In the genomic region with DNA sequence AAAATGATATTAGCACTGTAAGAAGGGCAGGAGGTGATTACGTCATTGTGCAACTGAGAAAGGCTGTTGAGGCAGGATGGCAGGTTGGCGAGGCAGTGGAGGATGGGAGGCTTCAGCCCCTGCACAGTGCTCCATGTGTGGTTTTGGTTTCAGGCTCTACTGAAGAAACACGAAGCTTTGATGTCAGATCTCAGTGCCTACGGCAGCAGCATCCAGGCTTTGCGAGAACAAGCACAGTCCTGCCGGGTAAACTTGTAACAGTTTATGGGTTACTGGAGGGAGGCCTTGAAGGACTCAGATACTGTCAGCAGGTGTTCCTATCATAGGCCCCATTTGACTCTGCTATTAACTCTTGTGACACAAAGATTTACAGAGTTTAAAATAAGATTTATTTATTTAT, we compare ENCODE assay signal across 11 cellular contexts. TPM values are rescaled to one million over a fixed set of nuclear protein-coding genes. Genes with fewer than 3 reads are reported as not detected.
DNase-seq lines count a peak whose midpoint lies in the region; ATAC-seq and TF ChIP-seq lines count a peak whose summit lies in the region.
"Had no signal": no experiment of that assay in that cellular context is flagged by ENCODE, and none has a peak within 500 bp of the region (broad histone marks: within the 10 kb centered on the region; RNA-seq: fewer than 3 reads in every experiment).

No MANE protein-coding gene starts in this region.

- TF ChIP-seq CTCF in HEK293 (tag by site-specific recombination; IDR thresholded peaks at IDR 0.05), result no peak

- H3K4me1 ChIP-seq in HEK293 (ENCODE audit: control insufficient read depth, insufficient read depth, low read length), result no peaks in the 10 kb centered on the region
- H3K4me1 ChIP-seq: gastrocnemius medialis had no signal

- no peak overlapping the region for H3K4me3 ChIP-seq in HEK293 (ENCODE audit: low read depth, low read length)
- H3K4me3 ChIP-seq: gastrocnemius medialis had no signal

- POLR2A ChIA-PET in HEK293 (lab: Yijun Ruan, JAX), result interaction anchor here (0.5 to 1.0 kb wide), 2 partner anchors 36 to 284 kb away, joined by 3 to 4 read pairs; no protein-coding TSS in a partner anchor

- ATAC-seq in sciatic nerve, result no peak
- ATAC-seq in GM19395 (IDR thresholded peaks at IDR 0.05; ENCODE audit: unreplicated experiment), result no peak
- ATAC-seq in HG03378 (IDR thresholded peaks at IDR 0.05; ENCODE audit: unreplicated experiment), result no peak
- ATAC-seq: gastrocnemius medialis had no signal

- DNase-seq in activated CD4-positive, alpha-beta T cell treated with anti-CD3 and anti-CD28 coated beads, Interleukin-2, amount 50 U/mL, for 24 hours (ENCODE audit: low read depth in 1 of 2, low spot score in 1 of 2), result peak; percentile 4 to 39
- DNase-seq in amniotic epithelial cell (ENCODE audit: low read depth) (peak; percentile 15), sciatic nerve (ENCODE audit: low spot score) (no peak), mesenteric fat pad (ENCODE audit: low spot score) (no peak)
- peak; percentile 15 to 38 (median 16) for DNase-seq in stimulated activated CD4-positive, alpha-beta T cell treated with anti-CD3 and anti-CD28 coated beads, TNF-alpha, amount 100 ng/mL, for 48 hours (ENCODE audit: low read depth in 3 of 3)
- DNase-seq: activated gamma-delta T cell treated with Interleukin-2 at 50 U/mL for 16 hours, gastrocnemius medialis, NCI-H1436 had no signal

- intact Hi-C loops in sciatic nerve (cut with DNase I), result no loop called here

- peaks cover 32 to 88% of the 10 kb centered on the region in 2 experiments; a peak in 2 of 3 replicates for H3K36me3 ChIP-seq in HEK293 (ENCODE audit: control insufficient read depth in 2 of 2, insufficient read depth in 1 of 2, low read length in 2 of 2)

- no peaks in the 10 kb centered on the region for H3K9me3 ChIP-seq in HEK293 (ENCODE audit: control insufficient read depth, insufficient read depth, low read depth, low read length)
- H3K9me3 ChIP-seq: gastrocnemius medialis had no signal

- CTCF ChIA-PET in HEK293 (lab: Yijun Ruan, JAX), result no interaction called here

- no peak overlapping the region for H3K27ac ChIP-seq in HEK293 (ENCODE audit: extremely low read depth, low read depth, low read length)
- H3K27ac ChIP-seq: gastrocnemius medialis had no signal

TF ChIP-seq in HEK293, 187 proteins besides CTCF, POLR2A, EP300 and RAD21:
- no peak for TF ChIP-seq ZNF707 (tag by site-specific recombination; IDR thresholded peaks at IDR 0.05)
- TF ChIP-seq ZIC2 (tag by site-specific recombination; IDR thresholded peaks at IDR 0.05), result peak; percentile 65
- no peak for TF ChIP-seq ZNF248 (tag by site-specific recombination; IDR thresholded peaks at IDR 0.05)
- TF ChIP-seq, protein P1, sequence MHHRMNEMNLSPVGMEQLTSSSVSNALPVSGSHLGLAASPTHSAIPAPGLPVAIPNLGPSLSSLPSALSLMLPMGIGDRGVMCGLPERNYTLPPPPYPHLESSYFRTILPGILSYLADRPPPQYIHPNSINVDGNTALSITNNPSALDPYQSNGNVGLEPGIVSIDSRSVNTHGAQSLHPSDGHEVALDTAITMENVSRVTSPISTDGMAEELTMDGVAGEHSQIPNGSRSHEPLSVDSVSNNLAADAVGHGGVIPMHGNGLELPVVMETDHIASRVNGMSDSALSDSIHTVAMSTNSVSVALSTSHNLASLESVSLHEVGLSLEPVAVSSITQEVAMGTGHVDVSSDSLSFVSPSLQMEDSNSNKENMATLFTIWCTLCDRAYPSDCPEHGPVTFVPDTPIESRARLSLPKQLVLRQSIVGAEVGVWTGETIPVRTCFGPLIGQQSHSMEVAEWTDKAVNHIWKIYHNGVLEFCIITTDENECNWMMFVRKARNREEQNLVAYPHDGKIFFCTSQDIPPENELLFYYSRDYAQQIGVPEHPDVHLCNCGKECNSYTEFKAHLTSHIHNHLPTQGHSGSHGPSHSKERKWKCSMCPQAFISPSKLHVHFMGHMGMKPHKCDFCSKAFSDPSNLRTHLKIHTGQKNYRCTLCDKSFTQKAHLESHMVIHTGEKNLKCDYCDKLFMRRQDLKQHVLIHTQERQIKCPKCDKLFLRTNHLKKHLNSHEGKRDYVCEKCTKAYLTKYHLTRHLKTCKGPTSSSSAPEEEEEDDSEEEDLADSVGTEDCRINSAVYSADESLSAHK (tag by site-specific recombination; IDR thresholded peaks at IDR 0.05), result 0 out of 2 replicates have a peak, but pooled peaks have one; percentile 23
- TF ChIP-seq ZNF169 (tag by site-specific recombination; IDR thresholded peaks at IDR 0.05), result no peak
- no peak for TF ChIP-seq ZNF768 (tag by site-specific recombination; IDR thresholded peaks at IDR 0.05)

RNA-seq across cellular contexts. Expression of gene SPTAN1, which starts 35.1 kb away (rescaled TPM):
- total RNA-seq in sciatic nerve, result 794 TPM
- 361 TPM for total RNA-seq in mesenteric fat pad

Comparison
In these comparisons a context has a peak if more than half of its experiments do, and no peak if none do; other contexts are left out.
1. DNase-seq: peak in activated CD4-positive, alpha-beta T cell treated with anti-CD3 and anti-CD28 coated beads, Interleukin-2, amount 50 U/mL, for 24 hours (2 of 2), amniotic epithelial cell (single experiment) and stimulated activated CD4-positive, alpha-beta T cell treated with anti-CD3 and anti-CD28 coated beads, TNF-alpha, amount 100 ng/mL, for 48 hours (3 of 3); none in sciatic nerve (single experiment) and mesenteric fat pad (single experiment).